ENCODE assay signal across 8 cellular contexts in genomic region chrX:3881898-3882552, GRCh38.
DNase-seq lines count a peak whose midpoint lies in the region; ATAC-seq and TF ChIP-seq lines count a peak whose summit lies in the region.
"Not testable (repeated sequence)": the region's sequence is repeated elsewhere in the genome, so short reads cannot be mapped to it uniquely, and the experiment has no call there.

No MANE protein-coding gene starts in this region.

- intact Hi-C loops in activated CD8-positive, alpha-beta T cell treated with anti-CD3 and anti-CD28 coated beads for 36 hours (cut with micrococcal nuclease); left ventricle myocardium superior (cut with micrococcal nuclease): not testable (repeated sequence)

- CTCF ChIA-PET in activated CD8-positive, alpha-beta T cell treated with anti-CD3 and anti-CD28 coated beads for 36 hours (lab: Charles Lee): not testable (repeated sequence)

- peak; percentile 97 for ATAC-seq in GM18520 (IDR thresholded peaks at IDR 0.05; ENCODE audit: unreplicated experiment)
- peak; percentile 96 for ATAC-seq in GM19463 (IDR thresholded peaks at IDR 0.05; ENCODE audit: unreplicated experiment)
- peak; percentile 94 for ATAC-seq in HG02571 (IDR thresholded peaks at IDR 0.05; ENCODE audit: unreplicated experiment)
- peak; percentile 80 for ATAC-seq in HG03060 (IDR thresholded peaks at IDR 0.05; ENCODE audit: low read depth, unreplicated experiment)
- ATAC-seq in HG03520 (IDR thresholded peaks at IDR 0.05; ENCODE audit: unreplicated experiment): peak; percentile 97
- peak; percentile 98 for ATAC-seq in activated CD8-positive, alpha-beta T cell treated with anti-CD3 and anti-CD28 coated beads for 36 hours
- peak; percentile 88 for ATAC-seq in left ventricle myocardium superior
- ATAC-seq in stimulated activated effector memory CD8-positive, alpha-beta T cell treated with anti-CD3 and anti-CD28 coated beads, Interleukin-12 subunit alpha, Interleukin-12 subunit beta, amount 100 ng/mL, for 72 hours: peak; percentile 97

- not testable (repeated sequence) for H3K36me3 Mint-ChIP-seq in activated CD8-positive, alpha-beta T cell treated with anti-CD3 and anti-CD28 coated beads for 36 hours (ENCODE audit: low read depth); stimulated activated effector memory CD8-positive, alpha-beta T cell treated with anti-CD3 and anti-CD28 coated beads, Interleukin-12 subunit alpha, Interleukin-12 subunit beta, amount 100 ng/mL, for 72 hours

- not testable (repeated sequence) for TF ChIP-seq CTCF in activated CD8-positive, alpha-beta T cell treated with anti-CD3 and anti-CD28 coated beads for 36 hours (IDR thresholded peaks at IDR 0.05)

- not testable (repeated sequence) for H3K27ac Mint-ChIP-seq in activated CD8-positive, alpha-beta T cell treated with anti-CD3 and anti-CD28 coated beads for 36 hours; stimulated activated effector memory CD8-positive, alpha-beta T cell treated with anti-CD3 and anti-CD28 coated beads, Interleukin-12 subunit alpha, Interleukin-12 subunit beta, amount 100 ng/mL, for 72 hours

- not testable (repeated sequence) for H3K9me3 Mint-ChIP-seq in activated CD8-positive, alpha-beta T cell treated with anti-CD3 and anti-CD28 coated beads for 36 hours; stimulated activated effector memory CD8-positive, alpha-beta T cell treated with anti-CD3 and anti-CD28 coated beads, Interleukin-12 subunit alpha, Interleukin-12 subunit beta, amount 100 ng/mL, for 72 hours

- POLR2A ChIA-PET in activated CD8-positive, alpha-beta T cell treated with anti-CD3 and anti-CD28 coated beads for 36 hours (lab: Charles Lee): not testable (repeated sequence)

- H3K4me3 Mint-ChIP-seq in activated CD8-positive, alpha-beta T cell treated with anti-CD3 and anti-CD28 coated beads for 36 hours; stimulated activated effector memory CD8-positive, alpha-beta T cell treated with anti-CD3 and anti-CD28 coated beads, Interleukin-12 subunit alpha, Interleukin-12 subunit beta, amount 100 ng/mL, for 72 hours: not testable (repeated sequence)

- not testable (repeated sequence) for DNase-seq in activated CD8-positive, alpha-beta T cell treated with anti-CD3 and anti-CD28 coated beads for 36 hours; left ventricle myocardium superior; stimulated activated effector memory CD8-positive, alpha-beta T cell treated with anti-CD3 and anti-CD28 coated beads, Interleukin-12 subunit alpha, Interleukin-12 subunit beta, amount 100 ng/mL, for 72 hours (ENCODE audit: low spot score in 2 of 2)

- H3K4me1 Mint-ChIP-seq in activated CD8-positive, alpha-beta T cell treated with anti-CD3 and anti-CD28 coated beads for 36 hours (ENCODE audit: low read depth); stimulated activated effector memory CD8-positive, alpha-beta T cell treated with anti-CD3 and anti-CD28 coated beads, Interleukin-12 subunit alpha, Interleukin-12 subunit beta, amount 100 ng/mL, for 72 hours: not testable (repeated sequence)

- H3K27me3 Mint-ChIP-seq in activated CD8-positive, alpha-beta T cell treated with anti-CD3 and anti-CD28 coated beads for 36 hours: not testable (repeated sequence)
